8 cellular contexts compared by ENCODE assay signal in genomic region chr9:32820322-32820721, GRCh38. TPM values are rescaled to one million over a fixed set of nuclear protein-coding genes. Genes with fewer than 3 reads are reported as not detected.
"Had no signal": no experiment of that assay in that cellular context is flagged by ENCODE, and none has a peak within 500 bp of the region (broad histone marks: within the 10 kb centered on the region; RNA-seq: fewer than 3 reads in every experiment).

No MANE protein-coding gene starts in this region.

- H3K4me1 Mint-ChIP-seq: IgD-negative memory B cell had no signal

- H3K4me3 Mint-ChIP-seq: IgD-negative memory B cell had no signal

- FAIRE-seq: K562 had no signal

- ATAC-seq: K562 had no signal

- H3K27ac Mint-ChIP-seq: IgD-negative memory B cell had no signal

- H3K27ac ChIP-seq: HL-60 had no signal

- DNase-seq: IMR-90, KBM-7, KG1 had no signal

- H3K4me3 ChIP-seq: K562 had no signal

- H3K36me3 Mint-ChIP-seq: IgD-negative memory B cell had no signal

RNA-seq across cellular contexts. Expression of gene TMEM215, which starts 37.0 kb away (rescaled TPM):
- total RNA-seq: HT-29, HT1080, IMR-90, K562 had no signal
- polyA plus RNA-seq: IgD-negative memory B cell, IMR-90, K562 had no signal
